In genomic region chr1:204296431-204296988, GRCh38 we compare ENCODE assay signal across 10 cellular contexts.
DNase-seq lines count a peak whose midpoint lies in the region; ATAC-seq, FAIRE-seq and TF ChIP-seq lines count a peak whose summit lies in the region.
"Had no signal": no experiment of that assay in that cellular context is flagged by ENCODE, and none has a peak within 500 bp of the region (broad histone marks: within the 10 kb centered on the region; RNA-seq: fewer than 3 reads in every experiment).

No MANE protein-coding gene starts in this region.

- in situ Hi-C loops in KBM-7 (cut with MboI; ENCODE audit: low pct_unique_long_range_greater_than_20kb, low sequenced_read_pairs) = no loop called here

- intact Hi-C loops in CD4-positive, alpha-beta T cell (cut with DNase I, micrococcal nuclease) = no loop called here
- intact Hi-C loops in PC-9 (cut with micrococcal nuclease; ENCODE audit: unreplicated experiment) (loop anchor here (1.0 kb wide), 1 partner anchor 8 kb away; no protein-coding TSS in a partner anchor), pancreas (cut with DNase I) (no loop called here)

- no peak for DNase-seq in CD4-positive, alpha-beta T cell
- peak; percentile 75 to 84 for DNase-seq in PC-9
- peak; percentile 82 for DNase-seq in fibroblast of the conjunctiva (ENCODE audit: low read depth)
- no peak for DNase-seq in pancreas
- no peak for DNase-seq in trophoblast cell
- no peak for DNase-seq in KBM-7
- no peak for DNase-seq in effector memory CD8-positive, alpha-beta T cell
- no peak for DNase-seq in NCI-H69 (lab: John Stamatoyannopoulos, UW)
- DNase-seq: cortex of kidney, GOT3 had no signal

- peaks cover 9% of the 10 kb centered on the region for H3K79me1 ChIP-seq in trophoblast cell (ENCODE audit: low read length)

- H3K18ac ChIP-seq in trophoblast cell (ENCODE audit: low read length) = no peak overlapping the region

- peak overlapping the region; percentile 40 for H3K27ac Mint-ChIP-seq in CD4-positive, alpha-beta T cell
- no peak overlapping the region for H3K27ac Mint-ChIP-seq in effector memory CD8-positive, alpha-beta T cell

- FAIRE-seq in pancreas (lab: Jason Lieb, UNC) = no peak

- no peak overlapping the region for H3K23ac ChIP-seq in trophoblast cell (ENCODE audit: low read length)

- no peak overlapping the region for H3K14ac ChIP-seq in trophoblast cell (ENCODE audit: low read length)

- H3K4me2 ChIP-seq in PC-9 = peak overlapping the region; percentile 74
- no peak overlapping the region for H3K4me2 ChIP-seq in trophoblast cell (ENCODE audit: low read length)

- CTCF ChIA-PET in CD4-positive, alpha-beta T cell (lab: Charles Lee) = no interaction called here
- CTCF ChIA-PET in PC-9 (lab: Charles Lee) = interaction anchor here (1.0 kb wide), 1 partner anchor 18 kb away, joined by 3 read pairs; no protein-coding TSS in a partner anchor

- H2BK120ac ChIP-seq in trophoblast cell (ENCODE audit: insufficient read depth, low read length, poor library complexity) = no peak overlapping the region

- H3K79me2 ChIP-seq in PC-9 (ENCODE audit: low read depth) (peaks cover 70% of the 10 kb centered on the region), trophoblast cell (ENCODE audit: control insufficient read depth, insufficient read depth, low read length, poor library complexity) (no peaks in the 10 kb centered on the region)

- WGBS in pancreas, 2 donors = 79 to 81% methylated on average over 7 of the region's 7 CpGs
- WGBS in trophoblast cell (ENCODE audit: extremely low coverage, insufficient coverage, insufficient read length) = no CpG with 5 or more reads among the region's 7 CpGs

- H3K36me3 ChIP-seq in PC-9 (ENCODE audit: low read depth) (no peaks in the 10 kb centered on the region), pancreas (no peaks in the 10 kb centered on the region), trophoblast cell (ENCODE audit: control insufficient read depth in 1 of 2, insufficient read depth in 2 of 2, low read length in 2 of 2) (no peaks in the 10 kb centered on the region)

- no peak overlapping the region for H3K9ac ChIP-seq in trophoblast cell (ENCODE audit: low read length)

- peaks cover 24% of the 10 kb centered on the region for H3K27me3 Mint-ChIP-seq in CD4-positive, alpha-beta T cell
- peaks cover 60 to 73% of the 10 kb centered on the region in 2 donors for H3K27me3 Mint-ChIP-seq in effector memory CD8-positive, alpha-beta T cell

- no peak overlapping the region for H2AK5ac ChIP-seq in trophoblast cell (ENCODE audit: low read length)

- H3F3A ChIP-seq in PC-9 (ENCODE audit: insufficient read depth, low read depth) = peaks cover 43% of the 10 kb centered on the region

- peaks cover 12% of the 10 kb centered on the region for H3K4me1 Mint-ChIP-seq in CD4-positive, alpha-beta T cell (ENCODE audit: low read depth)
- H3K4me1 Mint-ChIP-seq in effector memory CD8-positive, alpha-beta T cell (ENCODE audit: low read depth in 2 of 2) = peaks cover 0 to 3% of the 10 kb centered on the region in 2 donors

- H3K4me3 ChIP-seq in PC-9 (no peak overlapping the region), pancreas (no peak overlapping the region), trophoblast cell (ENCODE audit: low read depth, low read length) (no peak overlapping the region)

- H4K91ac ChIP-seq in trophoblast cell (ENCODE audit: low read depth, low read length) = no peak overlapping the region

- no peak overlapping the region for H2AFZ ChIP-seq in PC-9
- H2AFZ ChIP-seq in trophoblast cell (ENCODE audit: insufficient read depth, low read length, poor library complexity) = no peak overlapping the region

- H3K4me1 ChIP-seq in PC-9 (replicated peaks; ENCODE audit: insufficient read depth) (peaks cover 66% of the 10 kb centered on the region), pancreas (peaks cover 0 to 3% (median 0%) of the 10 kb centered on the region in 3 donors), trophoblast cell (ENCODE audit: control insufficient read depth in 1 of 2, insufficient read depth in 2 of 2, low read length in 2 of 2) (peaks cover 30 to 32% of the 10 kb centered on the region in 2 experiments)

- no peaks in the 10 kb centered on the region for H3K9me3 ChIP-seq in CD4-positive, alpha-beta T cell (ENCODE audit: control insufficient read depth, low read length)
- H3K9me3 ChIP-seq in PC-9 (ENCODE audit: insufficient read depth, low read depth) = no peaks in the 10 kb centered on the region
- no peaks in the 10 kb centered on the region for H3K9me3 ChIP-seq in pancreas
- no peaks in the 10 kb centered on the region for H3K9me3 ChIP-seq in trophoblast cell (ENCODE audit: insufficient read depth, low read depth, low read length)

- no peak overlapping the region for H3K4me3 Mint-ChIP-seq in CD4-positive, alpha-beta T cell
- no peak overlapping the region for H3K4me3 Mint-ChIP-seq in effector memory CD8-positive, alpha-beta T cell

- BruUV-seq in PC-9 (replicated peaks; lab: Mats Ljungman, UMichigan) = no TSS peak

- no peak overlapping the region for H2BK5ac ChIP-seq in trophoblast cell (ENCODE audit: low read depth, low read length, poor library complexity)

- POLR2A ChIA-PET in CD4-positive, alpha-beta T cell (lab: Charles Lee) = interaction anchor here (0.6 kb wide), 1 partner anchor 330 kb away, joined by 3 read pairs; no protein-coding TSS in a partner anchor
- POLR2A ChIA-PET in PC-9 (lab: Charles Lee; ENCODE audit: unreplicated experiment) = interaction anchor here (0.5 to 0.6 kb wide), 3 partner anchors 81 to 843 kb away, joined by 3 to 6 read pairs (median 3); no protein-coding TSS in a partner anchor

- H3K36me3 Mint-ChIP-seq in CD4-positive, alpha-beta T cell (ENCODE audit: low read depth) = no peaks in the 10 kb centered on the region
- peaks cover 3% of the 10 kb centered on the region for H3K36me3 Mint-ChIP-seq in effector memory CD8-positive, alpha-beta T cell (ENCODE audit: insufficient read depth)

- H3K9me3 Mint-ChIP-seq in CD4-positive, alpha-beta T cell = no peaks in the 10 kb centered on the region
- H3K9me3 Mint-ChIP-seq in effector memory CD8-positive, alpha-beta T cell = no peaks in the 10 kb centered on the region

- no peak overlapping the region for H4K8ac ChIP-seq in trophoblast cell (ENCODE audit: low read depth, low read length)

- H4K20me1 ChIP-seq in PC-9 (ENCODE audit: insufficient read depth) = no peaks in the 10 kb centered on the region

- H2BK12ac ChIP-seq in trophoblast cell (ENCODE audit: low read length) = no peak overlapping the region

- H4K12ac ChIP-seq in trophoblast cell (ENCODE audit: low read depth, low read length) = no peak overlapping the region

- no peak overlapping the region for H3K27ac ChIP-seq in CD4-positive, alpha-beta T cell (ENCODE audit: low read depth, low read length)
- H3K27ac ChIP-seq in PC-9 (peak overlapping the region; percentile 84), pancreas (no peak overlapping the region), trophoblast cell (ENCODE audit: low read depth, low read length) (no peak overlapping the region)

- TF ChIP-seq CTCF in CD4-positive, alpha-beta T cell (IDR thresholded peaks at IDR 0.05) = no peak
- no peak for TF ChIP-seq CTCF in PC-9 (conservative IDR thresholded peaks at IDR 0.05)
- no peak for TF ChIP-seq CTCF in pancreas (IDR thresholded peaks at IDR 0.05)

- H3K4ac ChIP-seq in trophoblast cell (ENCODE audit: low read depth, low read length) = no peak overlapping the region

- ATAC-seq in CD4-positive, alpha-beta T cell (ENCODE audit: poor library complexity) = no peak
- ATAC-seq in pancreas = peak in 3 of 4 donors; percentile 24 to 66 (median 36)
- ATAC-seq in effector memory CD8-positive, alpha-beta T cell (replicated peaks) = no peak

- H3K9me2 ChIP-seq in PC-9 (ENCODE audit: insufficient read depth) = no peaks in the 10 kb centered on the region

- no peaks in the 10 kb centered on the region for H3K27me3 ChIP-seq in CD4-positive, alpha-beta T cell (ENCODE audit: control insufficient read depth, insufficient read depth, low read length)
- H3K27me3 ChIP-seq in PC-9 (ENCODE audit: insufficient read depth, low read depth) = no peaks in the 10 kb centered on the region
- H3K27me3 ChIP-seq in pancreas = no peaks in the 10 kb centered on the region
- no peaks in the 10 kb centered on the region for H3K27me3 ChIP-seq in trophoblast cell (ENCODE audit: insufficient read depth, low read length)

Comparison
In these comparisons a context has a peak if more than half of its experiments do, and no peak if none do; other contexts are left out.
1. ATAC-seq: peak in pancreas (3 of 4); none in CD4-positive, alpha-beta T cell (single experiment) and effector memory CD8-positive, alpha-beta T cell (single experiment).
2. DNase-seq: peak in PC-9 (2 of 2) and fibroblast of the conjunctiva (single experiment); none in CD4-positive, alpha-beta T cell (0 of 10), pancreas (0 of 6), trophoblast cell (0 of 2), KBM-7 (single experiment), effector memory CD8-positive, alpha-beta T cell (0 of 3) and NCI-H69 (single experiment).